18 cellular contexts compared by ENCODE assay signal in the genomic region with DNA sequence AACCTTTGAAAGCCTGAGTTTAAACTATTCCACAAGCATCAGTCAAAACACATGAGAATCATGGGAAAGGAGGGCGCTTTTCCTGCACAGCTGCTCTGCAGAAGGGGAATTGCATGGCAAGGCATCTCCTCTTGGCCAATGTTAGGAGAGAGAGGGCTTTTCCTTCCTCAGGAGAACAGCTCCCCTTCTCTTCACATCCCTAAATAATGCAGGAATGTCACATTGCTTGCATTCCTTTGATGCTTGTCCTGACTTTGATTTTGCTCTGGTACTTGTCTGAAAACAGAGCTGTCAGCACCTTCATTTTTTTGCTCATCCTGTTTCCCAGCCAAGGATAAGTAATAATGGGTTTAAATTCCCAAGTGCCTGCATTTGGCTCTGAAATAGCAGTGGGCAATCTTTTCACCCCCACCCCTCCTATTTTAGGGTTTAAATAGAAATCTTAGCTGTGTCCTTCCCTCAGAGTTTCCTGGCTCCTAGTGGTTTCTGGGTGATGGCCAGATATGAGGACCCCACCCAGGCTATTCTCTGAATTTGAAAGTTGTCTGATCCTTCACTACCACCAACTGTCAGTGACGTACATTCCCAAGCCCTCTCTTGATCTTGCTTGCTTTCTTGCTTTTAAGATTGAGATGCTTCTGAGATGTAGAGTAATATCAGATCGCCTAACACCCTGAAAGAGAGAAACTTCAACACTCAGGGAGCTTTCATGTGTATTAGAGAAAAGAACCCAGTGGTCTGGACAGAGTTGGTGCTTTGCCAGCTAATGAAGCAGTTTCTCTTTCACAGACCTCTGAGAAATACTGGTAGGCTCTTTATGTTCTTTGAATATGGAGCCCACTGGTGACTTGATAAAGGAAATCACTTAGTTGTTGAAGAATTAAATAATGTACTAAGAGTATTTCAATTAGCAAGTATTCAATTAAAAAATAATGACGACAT.
DNase-seq lines count a peak whose midpoint lies in the region; TF ChIP-seq lines count a peak whose summit lies in the region.
"Had no signal": no experiment of that assay in that cellular context is flagged by ENCODE, and none has a peak within 500 bp of the region (broad histone marks: within the 10 kb centered on the region; RNA-seq: fewer than 3 reads in every experiment).

No MANE protein-coding gene starts in this region.

- no peaks in the 10 kb centered on the region for H3K36me3 Mint-ChIP-seq in neural crest cell (ENCODE audit: low read depth)
- H3K36me3 Mint-ChIP-seq: activated naive CD8-positive, alpha-beta T cell treated with anti-CD3 and anti-CD28 coated beads for 36 hours; IgD-negative memory B cell; memory B cell had no signal

- in situ Hi-C loops in SK-MEL-5 (cut with HindIII; ENCODE audit: low pct_unique_long_range_greater_than_20kb, low sequenced_read_pairs): no loop called here
- in situ Hi-C loops in GM13976 (cut with MboI; ENCODE audit: low sequenced_read_pairs, unreplicated experiment): no loop called here

- H3K27ac Mint-ChIP-seq in neural crest cell (ENCODE audit: unreplicated experiment): peak overlapping the region; percentile 32
- H3K27ac Mint-ChIP-seq: activated naive CD8-positive, alpha-beta T cell treated with anti-CD3 and anti-CD28 coated beads for 36 hours; IgD-negative memory B cell; memory B cell had no signal

- peaks cover 30% of the 10 kb centered on the region for H3K4me1 Mint-ChIP-seq in neural crest cell
- H3K4me1 Mint-ChIP-seq: activated naive CD8-positive, alpha-beta T cell treated with anti-CD3 and anti-CD28 coated beads for 36 hours; IgD-negative memory B cell; memory B cell had no signal

- H3K27me3 Mint-ChIP-seq in neural crest cell (ENCODE audit: low read depth): no peaks in the 10 kb centered on the region

- H3K4me3 Mint-ChIP-seq in neural crest cell: no peak overlapping the region
- H3K4me3 Mint-ChIP-seq: activated naive CD8-positive, alpha-beta T cell treated with anti-CD3 and anti-CD28 coated beads for 36 hours; IgD-negative memory B cell; memory B cell had no signal

- peak; percentile 9 for DNase-seq in GM04503 (ENCODE audit: low read depth)
- DNase-seq in SK-MEL-5 (ENCODE audit: low read depth, low spot score): peak; percentile 16
- DNase-seq in fibroblast of villous mesenchyme (ENCODE audit: low read depth): peak; percentile 46
- DNase-seq in neural crest cell (ENCODE audit: low read depth, low spot score): no peak
- no peak for DNase-seq in GM13976 (ENCODE audit: low spot score)
- DNase-seq in T-helper 9 cell: no peak
- DNase-seq in posterior cingulate gyrus: no peak
- no peak for DNase-seq in NK-92 (lab: John Stamatoyannopoulos, UW; ENCODE audit: unreplicated experiment)
- DNase-seq: activated naive CD8-positive, alpha-beta T cell treated with anti-CD3 and anti-CD28 coated beads for 36 hours; BE2C; dermis blood vessel endothelial cell; glutamatergic neuron; NCI-H1417; NCI-H526; SIG-M5; stimulated activated CD4-positive, alpha-beta T cell treated with anti-CD3 and anti-CD28 coated beads, Interleukin-2, amount 100 ng/mL, for 24 hours had no signal

- no peak overlapping the region for H3K4me3 ChIP-seq in fibroblast of villous mesenchyme (ENCODE audit: low read depth, low read length)

- intact Hi-C loops in posterior cingulate gyrus (cut with DNase I): no loop called here

- TF ChIP-seq CTCF in fibroblast of villous mesenchyme (IDR thresholded peaks at IDR 0.05; ENCODE audit: insufficient read depth, low read depth, low read length) (no peak), neural crest cell (conservative IDR thresholded peaks at IDR 0.05) (no peak), GM13976 (IDR thresholded peaks at IDR 0.05; ENCODE audit: borderline replicate concordance, control extremely low read depth, extremely low read depth, insufficient read depth, missing control alignments) (no peak)

- H3K9me3 Mint-ChIP-seq in neural crest cell: no peaks in the 10 kb centered on the region
- H3K9me3 Mint-ChIP-seq: activated naive CD8-positive, alpha-beta T cell treated with anti-CD3 and anti-CD28 coated beads for 36 hours; IgD-negative memory B cell; memory B cell had no signal

Comparison
In these comparisons a context has a peak if more than half of its experiments do, and no peak if none do; other contexts are left out.
1. DNase-seq: peak in GM04503 (single experiment), SK-MEL-5 (single experiment) and fibroblast of villous mesenchyme (single experiment); none in neural crest cell (single experiment), GM13976 (single experiment), T-helper 9 cell (single experiment), posterior cingulate gyrus (0 of 10) and NK-92 (single experiment).